In the genomic region with DNA sequence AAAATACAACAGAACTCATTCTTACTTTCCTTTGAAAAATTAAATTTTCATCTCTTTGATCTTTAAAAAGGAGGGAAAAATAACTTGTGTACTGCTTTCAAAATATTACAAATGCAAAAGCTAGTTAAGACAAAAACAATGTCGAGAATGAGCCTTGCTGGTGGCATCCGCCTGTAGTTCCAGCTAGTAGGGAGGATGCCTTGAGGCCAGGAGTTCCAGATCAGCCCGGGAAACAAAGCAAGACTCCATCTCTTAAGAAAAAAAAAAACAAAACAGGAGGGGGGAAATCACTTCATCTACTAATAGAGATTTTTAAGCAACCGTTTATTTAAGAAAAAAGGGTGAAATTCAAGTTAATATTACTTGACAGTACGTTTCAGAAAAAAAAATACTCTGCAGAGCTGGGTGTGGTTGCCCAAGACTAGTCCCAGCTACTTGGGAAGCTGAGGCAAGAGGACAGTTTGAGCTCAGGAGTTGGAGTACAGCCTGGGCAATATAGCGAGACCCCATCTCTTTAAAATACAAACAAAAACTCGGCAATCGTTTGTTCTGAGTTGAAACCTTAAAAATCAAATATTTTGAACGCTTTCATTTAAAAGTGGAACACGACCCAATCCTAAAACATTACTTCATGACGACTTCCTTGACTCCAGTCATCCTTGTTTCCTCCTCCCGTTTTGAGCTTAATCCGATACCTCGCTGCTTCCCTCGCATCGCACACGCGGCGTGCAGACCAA, we compare ENCODE assay signal across 8 cellular contexts. TPM values are rescaled to one million over a fixed set of nuclear protein-coding genes. Genes with fewer than 3 reads are reported as not detected.
DNase-seq lines count a peak whose midpoint lies in the region; ATAC-seq and TF ChIP-seq lines count a peak whose summit lies in the region.

No MANE protein-coding gene starts in this region.

- H3K27ac ChIP-seq in left ventricle myocardium inferior (replicated peaks): peak overlapping the region; percentile 98
- peak overlapping the region; percentile 96 to 98 for H3K27ac ChIP-seq in tibial artery

- H3K27me3 Mint-ChIP-seq in activated naive CD8-positive, alpha-beta T cell treated with anti-CD3 and anti-CD28 coated beads, Interleukin-2, amount 10 ng/mL, durations not matched to agents 7 days and 5 days: peaks cover 4% of the 10 kb centered on the region

- H3K4me1 ChIP-seq in left ventricle myocardium inferior (peaks cover 58% of the 10 kb centered on the region), tibial artery (peaks cover 0 to 36% (median 13%) of the 10 kb centered on the region in 4 donors)

- DNase-seq in left ventricle myocardium inferior (no peak), Right ventricle myocardium inferior (ENCODE audit: missing footprints) (no peak), kidney tubule cell (ENCODE audit: low spot score) (peak; percentile 78), tibial artery (no peak), nucleus accumbens (lab: John Stamatoyannopoulos, UW) (no peak), NCI-H510A (lab: John Stamatoyannopoulos, UW) (no peak)
- no peak for DNase-seq in activated naive CD8-positive, alpha-beta T cell treated with anti-CD3 and anti-CD28 coated beads, Interleukin-2, amount 10 ng/mL, durations not matched to agents 7 days and 5 days

- POLR2A ChIA-PET in activated naive CD8-positive, alpha-beta T cell treated with anti-CD3 and anti-CD28 coated beads, Interleukin-2, amount 10 ng/mL, durations not matched to agents 7 days and 5 days (lab: Charles Lee): interaction anchor here (0.9 to 1.9 kb wide), 3 partner anchors 8 to 166 kb away, joined by 3 to 7 read pairs (median 4); a partner anchor contains a TSS

- H3K4me1 Mint-ChIP-seq in activated naive CD8-positive, alpha-beta T cell treated with anti-CD3 and anti-CD28 coated beads, Interleukin-2, amount 10 ng/mL, durations not matched to agents 7 days and 5 days: peaks cover 21% of the 10 kb centered on the region

- H3K9me3 ChIP-seq in left ventricle myocardium inferior (replicated peaks) (peaks cover 8% of the 10 kb centered on the region), tibial artery (no peaks in the 10 kb centered on the region)

- H3K36me3 ChIP-seq in left ventricle myocardium inferior (no peaks in the 10 kb centered on the region), tibial artery (no peaks in the 10 kb centered on the region)

- ATAC-seq in Right ventricle myocardium inferior (no peak), GM21737 (IDR thresholded peaks at IDR 0.05; ENCODE audit: unreplicated experiment) (no peak)
- no peak for ATAC-seq in activated naive CD8-positive, alpha-beta T cell treated with anti-CD3 and anti-CD28 coated beads, Interleukin-2, amount 10 ng/mL, durations not matched to agents 7 days and 5 days (ENCODE audit: low read depth)

- H3K27ac Mint-ChIP-seq in activated naive CD8-positive, alpha-beta T cell treated with anti-CD3 and anti-CD28 coated beads, Interleukin-2, amount 10 ng/mL, durations not matched to agents 7 days and 5 days: peak overlapping the region; percentile 90

- intact Hi-C loops in left ventricle myocardium inferior (cut with micrococcal nuclease) (no loop called here), Right ventricle myocardium inferior (cut with DNase I) (loop anchor here (5.0 kb wide), 1 partner anchor 51 kb away; no protein-coding TSS in a partner anchor), tibial artery (cut with DNase I; ENCODE audit: low total_unique reads) (loop anchor here (10.0 kb wide), 1 partner anchor 49 kb away; no protein-coding TSS in a partner anchor)

- H3K36me3 Mint-ChIP-seq in activated naive CD8-positive, alpha-beta T cell treated with anti-CD3 and anti-CD28 coated beads, Interleukin-2, amount 10 ng/mL, durations not matched to agents 7 days and 5 days: peaks cover 10% of the 10 kb centered on the region

- peak overlapping the region; percentile 95 for H3K4me3 Mint-ChIP-seq in activated naive CD8-positive, alpha-beta T cell treated with anti-CD3 and anti-CD28 coated beads, Interleukin-2, amount 10 ng/mL, durations not matched to agents 7 days and 5 days

- H3K4me3 ChIP-seq in left ventricle myocardium inferior (peak overlapping the region; percentile 95), tibial artery (peak overlapping the region; percentile 89 to 95)

- TF ChIP-seq CTCF in left ventricle myocardium inferior (IDR thresholded peaks at IDR 0.05; ENCODE audit: borderline replicate concordance): no peak
- no peak for TF ChIP-seq CTCF in tibial artery (IDR thresholded peaks at IDR 0.05)

- H3K27me3 ChIP-seq in left ventricle myocardium inferior (ENCODE audit: low read depth): no peaks in the 10 kb centered on the region
- no peaks in the 10 kb centered on the region for H3K27me3 ChIP-seq in tibial artery

- no peaks in the 10 kb centered on the region for H3K9me3 Mint-ChIP-seq in activated naive CD8-positive, alpha-beta T cell treated with anti-CD3 and anti-CD28 coated beads, Interleukin-2, amount 10 ng/mL, durations not matched to agents 7 days and 5 days

RNA-seq across cellular contexts. Expression of a gene that starts 1.2 kb away (rescaled TPM):
- total RNA-seq in left ventricle myocardium inferior: 64.9 TPM
- 71.7 TPM for total RNA-seq in Right ventricle myocardium inferior
- 10 to 100 TPM; 53.8 to 60.6 TPM for total RNA-seq in activated naive CD8-positive, alpha-beta T cell treated with anti-CD3 and anti-CD28 coated beads, Interleukin-2, amount 10 ng/mL, durations not matched to agents 7 days and 5 days

RNA-seq across cellular contexts. Expression of a gene that starts 50.5 kb away (rescaled TPM):
- total RNA-seq in left ventricle myocardium inferior (12.6 TPM), Right ventricle myocardium inferior (14.0 TPM)
- total RNA-seq in activated naive CD8-positive, alpha-beta T cell treated with anti-CD3 and anti-CD28 coated beads, Interleukin-2, amount 10 ng/mL, durations not matched to agents 7 days and 5 days: 100 to 1,000 TPM; 107 to 114 TPM

RNA-seq across cellular contexts. Expression of a gene that starts 50.6 kb away (rescaled TPM):
- 13.6 TPM for total RNA-seq in left ventricle myocardium inferior
- total RNA-seq in Right ventricle myocardium inferior: 14.6 TPM
- 100 to 1,000 TPM; 116 to 117 TPM for total RNA-seq in activated naive CD8-positive, alpha-beta T cell treated with anti-CD3 and anti-CD28 coated beads, Interleukin-2, amount 10 ng/mL, durations not matched to agents 7 days and 5 days
